ENCODE assay signal across 16 cellular contexts in genomic region chr9:134164879-134165278, GRCh38. TPM values are rescaled to one million over a fixed set of nuclear protein-coding genes. Genes with fewer than 3 reads are reported as not detected.
DNase-seq lines count a peak whose midpoint lies in the region; ATAC-seq, FAIRE-seq and TF ChIP-seq lines count a peak whose summit lies in the region.
"Had no signal": no experiment of that assay in that cellular context is flagged by ENCODE, and none has a peak within 500 bp of the region (broad histone marks: within the 10 kb centered on the region; RNA-seq: fewer than 3 reads in every experiment).

No MANE protein-coding gene starts in this region.

- TF ChIP-seq CTCF in D721Med (IDR thresholded peaks at IDR 0.05; ENCODE audit: insufficient read depth, missing control alignments) (no peak), astrocyte (IDR thresholded peaks at IDR 0.05; ENCODE audit: insufficient read depth, low read depth, low read length) (no peak), keratinocyte (optimal IDR thresholded peaks at IDR 0.05 in 1 of 3, IDR thresholded peaks at IDR 0.05 in 1 of 3, conservative IDR thresholded peaks at IDR 0.05 in 1 of 3; ENCODE audit: extremely low read depth in 1 of 3, insufficient read depth in 2 of 3, low read length in 3 of 3) (no peak), GM13976 (IDR thresholded peaks at IDR 0.05; ENCODE audit: borderline replicate concordance, control extremely low read depth, extremely low read depth, insufficient read depth, missing control alignments) (no peak)

- dilution Hi-C loops in keratinocyte (cut with MboI; ENCODE audit: extremely low pct_ligation_motif_present, low sequenced_read_pairs) = no loop called here

- no peak overlapping the region for H3K4me3 Mint-ChIP-seq in astrocyte (ENCODE audit: unreplicated experiment)

- H3K27ac ChIP-seq in astrocyte (ENCODE audit: low read depth, low read length) (no peak overlapping the region), keratinocyte (ENCODE audit: control insufficient read depth, insufficient read depth, low read length) (no peak overlapping the region)

- no peaks in the 10 kb centered on the region for H3K9me3 ChIP-seq in astrocyte (ENCODE audit: insufficient read depth, low read depth, low read length)
- H3K9me3 ChIP-seq in keratinocyte (ENCODE audit: control insufficient read depth, low read depth, low read length) = no peaks in the 10 kb centered on the region

- DNase-seq in D721Med (ENCODE audit: insufficient read length, low spot score) (no peak), H54 (ENCODE audit: insufficient read length, low spot score) (no peak), astrocyte (ENCODE audit: low read depth) (no peak), keratinocyte (ENCODE audit: low read depth, low spot score) (no peak), GM13976 (ENCODE audit: low spot score) (no peak), cortex of kidney (lab: John Stamatoyannopoulos, UW) (no peak)
- DNase-seq: C1 segment of cervical spinal cord, Calu3, DMS79, GOT3, KG1 had no signal

- H3K79me2 ChIP-seq in astrocyte (ENCODE audit: insufficient read depth, low read length) = no peaks in the 10 kb centered on the region
- no peaks in the 10 kb centered on the region for H3K79me2 ChIP-seq in keratinocyte (ENCODE audit: control insufficient read depth, insufficient read depth, low read length)

- ATAC-seq in GM19023 (IDR thresholded peaks at IDR 0.05; ENCODE audit: unreplicated experiment) = no peak

- in situ Hi-C loops in GM13976 (cut with MboI; ENCODE audit: low sequenced_read_pairs, unreplicated experiment) = no loop called here

- no peaks in the 10 kb centered on the region for H3K27me3 ChIP-seq in astrocyte (ENCODE audit: insufficient read depth, low read length)
- no peaks in the 10 kb centered on the region for H3K27me3 ChIP-seq in keratinocyte (ENCODE audit: control insufficient read depth, extremely low read depth, insufficient read depth, low read length)

- H3K4me1 ChIP-seq in astrocyte (ENCODE audit: insufficient read depth, low read length) (peaks cover 8% of the 10 kb centered on the region), keratinocyte (ENCODE audit: control insufficient read depth, extremely low read depth, insufficient read depth, low read length) (peaks cover 5% of the 10 kb centered on the region)

- H3K36me3 ChIP-seq in astrocyte (ENCODE audit: insufficient read depth, low read length) (no peaks in the 10 kb centered on the region), keratinocyte (ENCODE audit: control insufficient read depth in 2 of 2, extremely low read depth in 1 of 2, insufficient read depth in 2 of 2, low read length in 2 of 2) (no peaks in the 10 kb centered on the region)

- FAIRE-seq in D721Med (lab: Jason Lieb, UNC) = peak; percentile 41
- FAIRE-seq in H54 (lab: Jason Lieb, UNC) = peak; percentile 80
- peak; percentile 45 for FAIRE-seq in astrocyte (lab: Jason Lieb, UNC)
- peak; percentile 80 for FAIRE-seq in keratinocyte (lab: Jason Lieb, UNC)

- no peak overlapping the region for H2AFZ ChIP-seq in astrocyte (ENCODE audit: low read depth, low read length)
- no peak overlapping the region for H2AFZ ChIP-seq in keratinocyte (ENCODE audit: control insufficient read depth, low read length)

- H3K36me3 Mint-ChIP-seq in astrocyte (ENCODE audit: low read depth, unreplicated experiment) = no peaks in the 10 kb centered on the region

- H3K9me3 Mint-ChIP-seq in astrocyte (ENCODE audit: unreplicated experiment) = no peaks in the 10 kb centered on the region
- H3K9me3 Mint-ChIP-seq: CD4-positive, alpha-beta T cell had no signal

- no peak overlapping the region for H3K27ac Mint-ChIP-seq in astrocyte (ENCODE audit: unreplicated experiment)
- H3K27ac Mint-ChIP-seq: CD4-positive, alpha-beta T cell had no signal

- peaks cover 6% of the 10 kb centered on the region for H3K4me1 Mint-ChIP-seq in astrocyte (ENCODE audit: low read depth, unreplicated experiment)

- H3K9ac ChIP-seq in astrocyte (ENCODE audit: low read length) (no peak overlapping the region), keratinocyte (ENCODE audit: control insufficient read depth, extremely low read depth, insufficient read depth, low read length) (no peak overlapping the region)

- H3K9me1 ChIP-seq in keratinocyte (ENCODE audit: control insufficient read depth, extremely low read depth, insufficient read depth, low read length) = no peaks in the 10 kb centered on the region

- H3K27me3 Mint-ChIP-seq in astrocyte (ENCODE audit: low read depth, unreplicated experiment) = no peaks in the 10 kb centered on the region

- H3K4me2 ChIP-seq in astrocyte (ENCODE audit: low read length) (no peak overlapping the region), keratinocyte (ENCODE audit: control insufficient read depth, extremely low read depth, insufficient read depth, low read depth, low read length) (no peak overlapping the region)

- H4K20me1 ChIP-seq in astrocyte (ENCODE audit: insufficient read depth, low read length) (no peaks in the 10 kb centered on the region), keratinocyte (ENCODE audit: control insufficient read depth, extremely low read depth, insufficient read depth, low read length) (no peaks in the 10 kb centered on the region)

- TF ChIP-seq POLR2A in H54 (IDR thresholded peaks at IDR 0.05; ENCODE audit: low read depth, low read length) = no peak

- H3K4me3 ChIP-seq in astrocyte (ENCODE audit: insufficient read depth, low read depth, low read length) = no peak overlapping the region
- H3K4me3 ChIP-seq in keratinocyte (ENCODE audit: control insufficient read depth in 2 of 3, extremely low read depth in 1 of 3, insufficient read depth in 2 of 3, low read depth in 1 of 3, low read length in 3 of 3) = no peak overlapping the region

RNA-seq across cellular contexts. Expression of gene RNU6ATAC, which starts 0.5 kb away (rescaled TPM):
- total RNA-seq in astrocyte = 31.8 and 59.4 TPM in 2 replicates
- polyA plus RNA-seq in keratinocyte = not detected in 3 replicates
- not detected for polyA plus RNA-seq in keratinocyte (2011; ENCODE audit: low read depth)
- polyA plus RNA-seq in keratinocyte (2011; cell fraction: cytosol; rRNA removed) = not detected in 2 replicates
- not detected in 2 replicates for polyA plus RNA-seq in keratinocyte (2011; cell fraction: nucleus; rRNA removed)
- polyA plus RNA-seq in keratinocyte (2012; ENCODE audit: low replicate concordance) = not detected in 2 replicates
- polyA minus RNA-seq in keratinocyte = under 0.01 TPM in 3 replicates
- polyA minus RNA-seq in keratinocyte (2011; cell fraction: cytosol; rRNA and poly(A)+ RNA removed) = not detected
- polyA minus RNA-seq in keratinocyte (2011; cell fraction: nucleus; rRNA and poly(A)+ RNA removed) = not detected in 2 replicates
- total RNA-seq: A172, G401, LHCN-M2 had no signal

RNA-seq across cellular contexts. Expression of gene WDR5, which starts 29.0 kb away (rescaled TPM):
- total RNA-seq in astrocyte = 26.2 and 28.1 TPM in 2 replicates
- polyA plus RNA-seq in keratinocyte = 20.3 to 41.8 TPM (median 31.2 TPM) in 3 replicates
- polyA plus RNA-seq in keratinocyte (2011; ENCODE audit: low read depth) = 5.2 TPM
- polyA plus RNA-seq in keratinocyte (2011; cell fraction: cytosol; rRNA removed) = 29.4 and 29.9 TPM in 2 replicates
- polyA plus RNA-seq in keratinocyte (2011; cell fraction: nucleus; rRNA removed) = 44.8 and 44.9 TPM in 2 replicates
- 16.1 and 34.1 TPM in 2 replicates for polyA plus RNA-seq in keratinocyte (2012; ENCODE audit: low replicate concordance)
- 13.5 to 36.0 TPM (median 17.8 TPM) in 3 replicates for polyA minus RNA-seq in keratinocyte
- 16.1 TPM for polyA minus RNA-seq in keratinocyte (2011; cell fraction: cytosol; rRNA and poly(A)+ RNA removed)
- 13.5 and 18.4 TPM in 2 replicates for polyA minus RNA-seq in keratinocyte (2011; cell fraction: nucleus; rRNA and poly(A)+ RNA removed)
